Comparison of ENCODE assay signal across 10 cellular contexts in genomic region chr1:47532831-47533175, GRCh38.
DNase-seq lines count a peak whose midpoint lies in the region; ATAC-seq and TF ChIP-seq lines count a peak whose summit lies in the region.
"Had no signal": no experiment of that assay in that cellular context is flagged by ENCODE, and none has a peak within 500 bp of the region (broad histone marks: within the 10 kb centered on the region; RNA-seq: fewer than 3 reads in every experiment).

No MANE protein-coding gene starts in this region.

- no peak overlapping the region for H3K27ac ChIP-seq in neural cell (ENCODE audit: low read length)
- H3K27ac ChIP-seq in aorta (ENCODE audit: low read depth in 1 of 2, low read length in 2 of 2), result peak overlapping the region in 1 of 2 donors; percentile 13

- no peak for DNase-seq in stimulated activated naive CD8-positive, alpha-beta T cell treated with anti-CD3 and anti-CD28 coated beads, Interleukin-15, amount 100 ng/mL, for 72 hours
- no peak for DNase-seq in stimulated activated naive CD8-positive, alpha-beta T cell treated with anti-CD3 and anti-CD28 coated beads, Interleukin-15, Interleukin-2, amounts not matched to agents 100 U/mL and 50 U/mL, for 24 hours
- DNase-seq in aorta, result no peak
- DNase-seq in NCI-H524 (lab: John Stamatoyannopoulos, UW), result no peak
- DNase-seq: activated T-cell treated with anti-CD3 and anti-CD28 coated beads, Interleukin-2, amount 50 U/mL, for 4 hours; CD4-positive, alpha-beta memory T cell had no signal

- no peaks in the 10 kb centered on the region for H4K20me1 ChIP-seq in neural cell (ENCODE audit: insufficient read depth)

- TF ChIP-seq CTCF in neural cell (IDR thresholded peaks at IDR 0.05; ENCODE audit: poor library complexity, severe bottlenecking), result no peak

- H3K79me2 ChIP-seq in neural cell (replicated peaks; ENCODE audit: insufficient read depth, low read length), result no peaks in the 10 kb centered on the region

- H3K4me1 ChIP-seq in aorta (ENCODE audit: control insufficient read depth in 1 of 2, insufficient read depth in 2 of 2, low read length in 2 of 2), result peaks cover 0 to 4% of the 10 kb centered on the region in 2 donors

- H3F3A ChIP-seq in neural cell (ENCODE audit: insufficient read depth, low read length, poor library complexity, severe bottlenecking), result no peaks in the 10 kb centered on the region

- H3K4me3 Mint-ChIP-seq in stimulated activated naive CD8-positive, alpha-beta T cell treated with anti-CD3 and anti-CD28 coated beads, Interleukin-15, amount 100 ng/mL, for 72 hours, result peak overlapping the region; percentile 83 to 86

- H3K4me1 Mint-ChIP-seq in stimulated activated naive CD8-positive, alpha-beta T cell treated with anti-CD3 and anti-CD28 coated beads, Interleukin-15, amount 100 ng/mL, for 72 hours, result peaks cover 22% of the 10 kb centered on the region

- no peaks in the 10 kb centered on the region for H3K9me2 ChIP-seq in neural cell (ENCODE audit: insufficient read depth, low read length)

- H3K9ac ChIP-seq in neural cell (ENCODE audit: low read length), result peak overlapping the region; percentile 46

- peak overlapping the region; percentile 58 for H3K4me2 ChIP-seq in neural cell (ENCODE audit: low read length)

- peaks cover 9 to 12% of the 10 kb centered on the region in 2 donors for H3K9me3 Mint-ChIP-seq in stimulated activated naive CD8-positive, alpha-beta T cell treated with anti-CD3 and anti-CD28 coated beads, Interleukin-15, amount 100 ng/mL, for 72 hours

- intact Hi-C loops in aorta (cut with DNase I), result no loop called here

- no peak for ATAC-seq in stimulated activated naive CD8-positive, alpha-beta T cell treated with anti-CD3 and anti-CD28 coated beads, Interleukin-15, amount 100 ng/mL, for 72 hours
- ATAC-seq in stimulated activated naive CD8-positive, alpha-beta T cell treated with anti-CD3 and anti-CD28 coated beads, Interleukin-15, Interleukin-2, amounts not matched to agents 100 U/mL and 50 U/mL, for 24 hours, result no peak
- ATAC-seq in esophagus mucosa (peak; percentile 14), aorta (ENCODE audit: low FRiP score) (no peak), HG03460 (IDR thresholded peaks at IDR 0.05; ENCODE audit: unreplicated experiment) (no peak)
- no peak for ATAC-seq in activated CD4-positive, CD25-positive, alpha-beta regulatory T cell treated with anti-CD3 and anti-CD28 coated beads, Interleukin-2, amount 50 U/mL, for 24 hours

- H3K4me3 ChIP-seq in neural cell (ENCODE audit: low read length), result peak overlapping the region; percentile 63
- peak overlapping the region; percentile 10 to 45 for H3K4me3 ChIP-seq in aorta (ENCODE audit: low read length in 2 of 2)

- H3K27me3 ChIP-seq in neural cell (ENCODE audit: insufficient read depth, low read depth, low read length) (peaks cover 8% of the 10 kb centered on the region), aorta (ENCODE audit: control insufficient read depth in 1 of 2, insufficient read depth in 2 of 2, low read length in 1 of 2) (no peaks in the 10 kb centered on the region)

- WGBS in aorta, 2 donors, result 27 to 30% methylated on average over 5 of the region's 5 CpGs

- H3K27me3 Mint-ChIP-seq in stimulated activated naive CD8-positive, alpha-beta T cell treated with anti-CD3 and anti-CD28 coated beads, Interleukin-15, amount 100 ng/mL, for 72 hours, result peaks cover 59% of the 10 kb centered on the region

- peak overlapping the region; percentile 17 for H2AFZ ChIP-seq in neural cell (ENCODE audit: low read depth, low read length)

- H3K27ac Mint-ChIP-seq in stimulated activated naive CD8-positive, alpha-beta T cell treated with anti-CD3 and anti-CD28 coated beads, Interleukin-15, amount 100 ng/mL, for 72 hours, result no peak overlapping the region

- peaks cover 9% of the 10 kb centered on the region for H3K9me3 ChIP-seq in neural cell (ENCODE audit: low read length)
- H3K9me3 ChIP-seq in aorta (ENCODE audit: control insufficient read depth, low read length), result no peaks in the 10 kb centered on the region

- H3K36me3 ChIP-seq in neural cell (ENCODE audit: insufficient read depth, low read length) (no peaks in the 10 kb centered on the region), aorta (ENCODE audit: control insufficient read depth in 1 of 2, insufficient read depth in 2 of 2, low read length in 1 of 2) (no peaks in the 10 kb centered on the region)

- TF ChIP-seq RAD21 in neural cell (conservative IDR thresholded peaks at IDR 0.05), result no peak

- TF ChIP-seq EP300 in neural cell (conservative IDR thresholded peaks at IDR 0.05; ENCODE audit: poor library complexity, severe bottlenecking), result no peak

TF ChIP-seq in neural cell, 6 proteins besides CTCF, POLR2A, EP300 and RAD21:
- TF ChIP-seq SMC3 (conservative IDR thresholded peaks at IDR 0.05; ENCODE audit: poor library complexity), result no peak
- TF ChIP-seq POLR2AphosphoS5 (IDR thresholded peaks at IDR 0.05), result no peak
- no peak for TF ChIP-seq MXI1 (conservative IDR thresholded peaks at IDR 0.05; ENCODE audit: poor library complexity, severe bottlenecking)
- TF ChIP-seq TAF1 (IDR thresholded peaks at IDR 0.05; ENCODE audit: low read depth), result no peak
- TF ChIP-seq, protein P1, sequence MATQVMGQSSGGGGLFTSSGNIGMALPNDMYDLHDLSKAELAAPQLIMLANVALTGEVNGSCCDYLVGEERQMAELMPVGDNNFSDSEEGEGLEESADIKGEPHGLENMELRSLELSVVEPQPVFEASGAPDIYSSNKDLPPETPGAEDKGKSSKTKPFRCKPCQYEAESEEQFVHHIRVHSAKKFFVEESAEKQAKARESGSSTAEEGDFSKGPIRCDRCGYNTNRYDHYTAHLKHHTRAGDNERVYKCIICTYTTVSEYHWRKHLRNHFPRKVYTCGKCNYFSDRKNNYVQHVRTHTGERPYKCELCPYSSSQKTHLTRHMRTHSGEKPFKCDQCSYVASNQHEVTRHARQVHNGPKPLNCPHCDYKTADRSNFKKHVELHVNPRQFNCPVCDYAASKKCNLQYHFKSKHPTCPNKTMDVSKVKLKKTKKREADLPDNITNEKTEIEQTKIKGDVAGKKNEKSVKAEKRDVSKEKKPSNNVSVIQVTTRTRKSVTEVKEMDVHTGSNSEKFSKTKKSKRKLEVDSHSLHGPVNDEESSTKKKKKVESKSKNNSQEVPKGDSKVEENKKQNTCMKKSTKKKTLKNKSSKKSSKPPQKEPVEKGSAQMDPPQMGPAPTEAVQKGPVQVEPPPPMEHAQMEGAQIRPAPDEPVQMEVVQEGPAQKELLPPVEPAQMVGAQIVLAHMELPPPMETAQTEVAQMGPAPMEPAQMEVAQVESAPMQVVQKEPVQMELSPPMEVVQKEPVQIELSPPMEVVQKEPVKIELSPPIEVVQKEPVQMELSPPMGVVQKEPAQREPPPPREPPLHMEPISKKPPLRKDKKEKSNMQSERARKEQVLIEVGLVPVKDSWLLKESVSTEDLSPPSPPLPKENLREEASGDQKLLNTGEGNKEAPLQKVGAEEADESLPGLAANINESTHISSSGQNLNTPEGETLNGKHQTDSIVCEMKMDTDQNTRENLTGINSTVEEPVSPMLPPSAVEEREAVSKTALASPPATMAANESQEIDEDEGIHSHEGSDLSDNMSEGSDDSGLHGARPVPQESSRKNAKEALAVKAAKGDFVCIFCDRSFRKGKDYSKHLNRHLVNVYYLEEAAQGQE (IDR thresholded peaks at IDR 0.05; ENCODE audit: borderline replicate concordance), result no peak
- no peak for TF ChIP-seq EZH2 (IDR thresholded peaks at IDR 0.05; ENCODE audit: borderline replicate concordance, insufficient read depth, low read length, poor library complexity, severe bottlenecking)
